In the genomic region with DNA sequence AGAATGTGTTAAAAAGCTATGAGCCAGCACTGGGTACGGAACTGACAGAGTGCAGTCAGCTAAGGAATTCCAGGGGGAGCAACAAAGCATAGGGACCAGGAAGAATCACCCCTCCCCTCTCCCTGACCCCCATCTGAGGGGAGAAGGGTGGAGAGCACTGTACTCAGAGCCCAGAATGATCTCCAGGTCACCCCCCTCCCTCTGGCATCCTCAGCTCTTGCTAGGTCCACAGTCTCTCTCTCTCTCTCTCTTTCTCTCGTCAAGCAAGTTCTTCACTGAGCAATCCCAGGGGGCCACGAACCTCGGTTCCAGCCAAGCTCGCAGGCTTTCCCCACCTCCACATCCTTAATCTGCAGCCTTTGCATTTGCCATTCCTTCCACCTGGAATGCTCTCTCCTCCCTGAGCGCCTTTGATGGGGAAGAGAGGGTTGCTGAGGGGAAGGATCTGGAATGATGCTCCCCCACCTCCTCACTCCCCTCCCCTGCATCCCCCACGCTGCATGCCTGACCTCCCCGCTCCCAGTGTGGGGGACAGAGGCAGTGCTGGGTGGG, we compare ENCODE assay signal across 10 cellular contexts. TPM values are rescaled to one million over a fixed set of nuclear protein-coding genes. Genes with fewer than 3 reads are reported as not detected.
DNase-seq lines count a peak whose midpoint lies in the region; TF ChIP-seq lines count a peak whose summit lies in the region.
"Had no signal": no experiment of that assay in that cellular context is flagged by ENCODE, and none has a peak within 500 bp of the region (broad histone marks: within the 10 kb centered on the region; RNA-seq: fewer than 3 reads in every experiment).

No MANE protein-coding gene starts in this region.

- CTCF ChIA-PET in BJ (lab: Yijun Ruan, JAX) = interaction anchor here (0.8 kb wide), 1 partner anchor 71 kb away, joined by 3 read pairs; no protein-coding TSS in a partner anchor

- POLR2A ChIA-PET in BJ (lab: Charles Lee) = no interaction called here

- H3K27me3 ChIP-seq in BJ (ENCODE audit: control insufficient read depth, insufficient read depth, low read length) = no peaks in the 10 kb centered on the region

- no peak overlapping the region for H3K27ac Mint-ChIP-seq in endothelial cell (ENCODE audit: unreplicated experiment)
- H3K27ac Mint-ChIP-seq: activated CD4-positive, alpha-beta memory T cell treated with anti-CD3 and anti-CD28 coated beads, Interleukin-2, amount 10 ng/mL, durations not matched to agents 7 days and 5 days had no signal

- H3K4me3 ChIP-seq in BJ (ENCODE audit: low read depth, low read length) = no peak overlapping the region

- DNase-seq in BJ (ENCODE audit: low read depth) (no peak), NCI-H2171 (lab: John Stamatoyannopoulos, UW) (peak; percentile 62), endothelial cell (ENCODE audit: low spot score) (peak; percentile 26), mesenteric fat pad (ENCODE audit: low spot score) (peak; percentile 84), RKO (ENCODE audit: low spot score) (no peak), COLO829 (ENCODE audit: low spot score) (no peak)
- DNase-seq in activated CD8-positive, alpha-beta memory T cell treated with anti-CD3 and anti-CD28 coated beads, Interleukin-2, amount 50 U/mL, for 48 hours = no peak
- no peak for DNase-seq in activated CD4-positive, alpha-beta T cell treated with anti-CD3 and anti-CD28 coated beads, Interleukin-2, amount 50 U/mL, for 4 hours
- DNase-seq: activated CD4-positive, alpha-beta memory T cell treated with anti-CD3 and anti-CD28 coated beads, Interleukin-2, amount 10 ng/mL, durations not matched to agents 7 days and 5 days; NCI-H187 had no signal

- no peak overlapping the region for H3K4me3 Mint-ChIP-seq in endothelial cell (ENCODE audit: unreplicated experiment)
- H3K4me3 Mint-ChIP-seq: activated CD4-positive, alpha-beta memory T cell treated with anti-CD3 and anti-CD28 coated beads, Interleukin-2, amount 10 ng/mL, durations not matched to agents 7 days and 5 days had no signal

- no peaks in the 10 kb centered on the region for H3K9me3 Mint-ChIP-seq in endothelial cell (ENCODE audit: unreplicated experiment)
- H3K9me3 Mint-ChIP-seq: activated CD4-positive, alpha-beta memory T cell treated with anti-CD3 and anti-CD28 coated beads, Interleukin-2, amount 10 ng/mL, durations not matched to agents 7 days and 5 days had no signal

- H3K36me3 Mint-ChIP-seq in endothelial cell (ENCODE audit: low read depth, unreplicated experiment) = no peaks in the 10 kb centered on the region

- TF ChIP-seq CTCF in BJ (IDR thresholded peaks at IDR 0.05; ENCODE audit: insufficient read depth, low read depth, low read length) = peak; percentile 52
- TF ChIP-seq CTCF in endothelial cell (IDR thresholded peaks at IDR 0.05; ENCODE audit: unreplicated experiment) = no peak

- H3K4me1 Mint-ChIP-seq in endothelial cell (ENCODE audit: unreplicated experiment) = peaks cover 3% of the 10 kb centered on the region

- no peaks in the 10 kb centered on the region for H3K36me3 ChIP-seq in BJ (ENCODE audit: control insufficient read depth, insufficient read depth, low read length)

- H3K27me3 Mint-ChIP-seq in endothelial cell (ENCODE audit: unreplicated experiment) = no peaks in the 10 kb centered on the region
- H3K27me3 Mint-ChIP-seq: activated CD4-positive, alpha-beta memory T cell treated with anti-CD3 and anti-CD28 coated beads, Interleukin-2, amount 10 ng/mL, durations not matched to agents 7 days and 5 days had no signal

RNA-seq across cellular contexts. Expression of a gene that starts 6.7 kb away (rescaled TPM):
- polyA plus RNA-seq in BJ (2011; rRNA removed) = 49.0 and 56.5 TPM in 2 replicates
- polyA minus RNA-seq in BJ (2011; rRNA and poly(A)+ RNA removed) = 46.1 and 49.9 TPM in 2 replicates
- total RNA-seq in endothelial cell (ENCODE audit: unreplicated experiment) = 272 TPM
- total RNA-seq in mesenteric fat pad = 156 TPM

Comparison
In these comparisons a context has a peak if more than half of its experiments do, and no peak if none do; other contexts are left out.
1. DNase-seq: peak in NCI-H2171 (single experiment), endothelial cell (single experiment) and mesenteric fat pad (single experiment); none in BJ (single experiment), RKO (single experiment), activated CD8-positive, alpha-beta memory T cell treated with anti-CD3 and anti-CD28 coated beads, Interleukin-2, amount 50 U/mL, for 48 hours (single experiment), activated CD4-positive, alpha-beta T cell treated with anti-CD3 and anti-CD28 coated beads, Interleukin-2, amount 50 U/mL, for 4 hours (0 of 2) and COLO829 (single experiment).